ENCODE assay signal across 8 cellular contexts in the genomic region with DNA sequence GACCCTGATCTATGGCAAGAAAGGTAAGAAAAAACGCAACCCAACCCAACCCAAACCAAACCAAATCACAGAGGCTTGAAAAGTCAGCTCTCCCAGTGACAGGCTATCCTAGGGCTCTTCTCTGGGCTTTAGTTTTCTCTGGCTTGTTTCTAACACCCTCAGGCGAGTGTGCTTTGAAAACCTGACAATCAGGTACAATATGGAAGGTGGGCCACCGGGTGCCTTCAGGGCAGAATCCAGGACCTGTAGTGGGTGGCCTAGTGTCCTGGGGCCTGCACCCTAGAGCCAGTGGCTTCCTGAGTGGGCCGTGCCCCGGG. TPM values are rescaled to one million over a fixed set of nuclear protein-coding genes. Genes with fewer than 3 reads are reported as not detected.
DNase-seq lines count a peak whose midpoint lies in the region; ATAC-seq and TF ChIP-seq lines count a peak whose summit lies in the region.

No MANE protein-coding gene starts in this region.

- peak overlapping the region in 56 of 59 donors; percentile 14 to 93 (median 85) for H3K27ac ChIP-seq in dorsolateral prefrontal cortex

- POLR2A ChIA-PET in AG04449 (lab: Yijun Ruan, JAX): interaction anchor here (1.0 to 1.3 kb wide), 7 partner anchors 39 to 314 kb away, joined by 3 to 9 read pairs (median 5); no protein-coding TSS in a partner anchor

- H3K4me1 Mint-ChIP-seq in IgD-negative memory B cell (peaks cover 12 to 34% (median 19%) of the 10 kb centered on the region in 3 donors), natural killer cell (peaks cover 9 to 15% of the 10 kb centered on the region in 2 donors)

- DNase-seq in AG04449 (ENCODE audit: low read depth, low spot score) (no peak), dorsolateral prefrontal cortex (peak in 2 of 10 donors; percentile 33 to 46), natural killer cell (no peak), KG1 (lab: John Stamatoyannopoulos, UW) (no peak), activated gamma-delta T cell treated with Interleukin-2 at 50 U/mL for 16 hours (no peak), NCI-H510A (lab: John Stamatoyannopoulos, UW) (no peak)

- CTCF ChIA-PET in AG04449 (lab: Yijun Ruan, JAX): interaction anchor here (0.6 to 9.8 kb wide), 17 partner anchors 7 to 373 kb away, joined by 3 to 215 read pairs (median 7); partner anchors contain the start of gene BHLHE40

- peak in 1 of 3 donors; percentile 68 for ATAC-seq in natural killer cell
- no peak for ATAC-seq in HG03342 (IDR thresholded peaks at IDR 0.05; ENCODE audit: unreplicated experiment)

- H3K9me3 Mint-ChIP-seq in IgD-negative memory B cell (peaks cover 0 to 1% (median 0%) of the 10 kb centered on the region in 3 donors), natural killer cell (no peaks in the 10 kb centered on the region)

- intact Hi-C loops in dorsolateral prefrontal cortex (cut with DNase I): loop anchor here (2.0 to 5.0 kb wide), 3 partner anchors 45 to 315 kb away; no protein-coding TSS in a partner anchor
- intact Hi-C loops in natural killer cell (cut with micrococcal nuclease): loop anchor here (1.0 to 5.0 kb wide), 4 partner anchors 20 to 315 kb away; no protein-coding TSS in a partner anchor

- H3K36me3 Mint-ChIP-seq in IgD-negative memory B cell (no peaks in the 10 kb centered on the region), natural killer cell (no peaks in the 10 kb centered on the region)

- H3K27me3 Mint-ChIP-seq in IgD-negative memory B cell: no peaks in the 10 kb centered on the region
- peaks cover 0 to 2% of the 10 kb centered on the region in 2 donors for H3K27me3 Mint-ChIP-seq in natural killer cell (ENCODE audit: low read depth in 2 of 2)

- H3K4me3 Mint-ChIP-seq in IgD-negative memory B cell (peak overlapping the region; percentile 72 to 87 (median 82)), natural killer cell (peak overlapping the region; percentile 55)

- no peaks in the 10 kb centered on the region for H3K27me3 ChIP-seq in dorsolateral prefrontal cortex

- peak overlapping the region in 2 of 3 donors; percentile 62 to 68 for H3K27ac Mint-ChIP-seq in IgD-negative memory B cell
- H3K27ac Mint-ChIP-seq in natural killer cell: peak overlapping the region; percentile 86 to 92

- no peak for TF ChIP-seq CTCF in AG04449 (IDR thresholded peaks at IDR 0.05; ENCODE audit: insufficient read depth, low read length, missing control alignments)
- no peak for TF ChIP-seq CTCF in dorsolateral prefrontal cortex (IDR thresholded peaks at IDR 0.05 in 54 of 56, conservative IDR thresholded peaks at IDR 0.05 in 2 of 56; ENCODE audit: low read depth in 1 of 56, partially characterized antibody in 56 of 56)
- no peak for TF ChIP-seq CTCF in natural killer cell (IDR thresholded peaks at IDR 0.05)

- peak overlapping the region; percentile 59 for H3K4me3 ChIP-seq in AG04449 (ENCODE audit: low read depth, low read length)
- peak overlapping the region; percentile 31 to 78 (median 63) for H3K4me3 ChIP-seq in dorsolateral prefrontal cortex

RNA-seq across cellular contexts. Expression of gene BHLHE40, which starts 46.8 kb away (rescaled TPM):
- 11.1 TPM for polyA plus RNA-seq in IgD-negative memory B cell
- total RNA-seq in dorsolateral prefrontal cortex (100 to 1,000 TPM in 42 of 120 experiments, 10 to 100 TPM in 78; 45.4 to 207 (median 91.5) TPM), natural killer cell (100 to 1,000 TPM; 512 to 725 (median 719) TPM)
